In the genomic region with DNA sequence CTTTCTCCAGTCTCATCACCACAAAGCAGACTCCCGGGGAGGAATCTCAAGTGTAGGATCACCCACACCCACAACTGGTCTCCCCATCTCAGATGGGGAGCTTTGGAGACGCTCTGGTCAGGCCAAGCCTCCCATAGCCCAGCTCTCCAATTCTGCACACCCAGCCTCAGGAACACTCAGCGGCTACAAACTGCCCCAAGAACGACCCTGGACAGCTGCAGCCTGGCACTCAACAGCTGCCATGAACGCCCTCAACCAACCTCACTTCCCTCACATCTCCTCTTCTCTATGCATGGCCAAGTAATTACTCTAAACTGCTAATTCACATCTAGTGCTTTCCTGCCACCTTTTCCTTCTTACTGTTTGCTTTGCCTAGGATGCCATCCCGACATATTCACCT, we compare ENCODE assay signal across 38 cellular contexts. TPM values are rescaled to one million over a fixed set of nuclear protein-coding genes. Genes with fewer than 3 reads are reported as not detected.
"Had no signal": no experiment of that assay in that cellular context is flagged by ENCODE, and none has a peak within 500 bp of the region (broad histone marks: within the 10 kb centered on the region; RNA-seq: fewer than 3 reads in every experiment).

No MANE protein-coding gene starts in this region.

- H3K27ac Mint-ChIP-seq: activated B cell treated with CpG ODN at 0.5 μM for 24 hours; activated CD4-positive, alpha-beta memory T cell treated with anti-CD3 and anti-CD28 coated beads for 36 hours; activated naive CD4-positive, alpha-beta T cell treated with anti-CD3 and anti-CD28 coated beads for 36 hours; activated naive CD4-positive, alpha-beta T cell treated with anti-CD3 and anti-CD28 coated beads, Interleukin-2, amount 50 U/mL, for 72 hours; activated T-helper 1 cell treated with anti-CD3 and anti-CD28 coated beads, Interleukin-12 subunit alpha, Interleukin-12 subunit beta, Interleukin-2, Interleukin-4 antibody, amounts not matched to agents 30 ng/mL and 10 ng/mL and 1 ng/mL, durations not matched to agents 14 hours and 24 hours and 36 hours; IgD-negative memory B cell had no signal

- H3K36me3 Mint-ChIP-seq: activated CD4-positive, alpha-beta memory T cell treated with anti-CD3 and anti-CD28 coated beads for 36 hours; activated naive CD4-positive, alpha-beta T cell treated with anti-CD3 and anti-CD28 coated beads, Interleukin-2, amount 50 U/mL, for 72 hours; IgD-negative memory B cell had no signal

- H3K4me3 ChIP-seq: adrenal gland had no signal

- H3K36me3 ChIP-seq: adrenal gland had no signal

- H3K9me3 ChIP-seq: adrenal gland had no signal

- H3K4me3 Mint-ChIP-seq: activated B cell treated with CpG ODN at 0.5 μM for 24 hours; activated CD4-positive, alpha-beta memory T cell treated with anti-CD3 and anti-CD28 coated beads for 36 hours; activated naive CD4-positive, alpha-beta T cell treated with anti-CD3 and anti-CD28 coated beads for 36 hours; activated T-cell treated with anti-CD3 and anti-CD28 coated beads, Interleukin-2, amount 50 U/mL, for 4 hours; activated T-helper 1 cell treated with anti-CD3 and anti-CD28 coated beads, Interleukin-12 subunit alpha, Interleukin-12 subunit beta, Interleukin-2, Interleukin-4 antibody, amounts not matched to agents 30 ng/mL and 10 ng/mL and 1 ng/mL, durations not matched to agents 14 hours and 24 hours and 36 hours; brain; IgD-negative memory B cell had no signal

- ATAC-seq: activated naive CD4-positive, alpha-beta T cell treated with anti-CD3 and anti-CD28 coated beads, Interleukin-2, amount 50 U/mL, for 72 hours; activated T-cell treated with anti-CD3 and anti-CD28 coated beads, Interleukin-2, amount 50 U/mL, for 4 hours; PC-3; Right ventricle myocardium inferior had no signal

- H3K27me3 Mint-ChIP-seq: brain had no signal

- H3K4me1 Mint-ChIP-seq: activated B cell treated with CpG ODN at 0.5 μM for 24 hours, IgD-negative memory B cell had no signal

- H3K27ac ChIP-seq: adrenal gland, RWPE1, VCaP had no signal

- DNase-seq: activated B cell treated with CpG ODN at 0.5 μM for 24 hours; activated CD4-positive, alpha-beta memory T cell treated with anti-CD3 and anti-CD28 coated beads for 36 hours; activated CD4-positive, alpha-beta T cell treated with anti-CD3 and anti-CD28 coated beads for 4 hours; activated CD4-positive, alpha-beta T cell treated with anti-CD3 and anti-CD28 coated beads, Interleukin-2, amount 50 U/mL, for 1 hour; activated CD4-positive, CD25-positive, alpha-beta regulatory T cell treated with anti-CD3 and anti-CD28 coated beads, Interleukin-2, amount 50 U/mL, for 72 hours; activated CD8-positive, alpha-beta memory T cell treated with anti-CD3 and anti-CD28 coated beads, Interleukin-2, amount 50 U/mL, for 4 hours; activated gamma-delta T cell treated with Interleukin-2 at 50 U/mL for 16 hours; activated naive CD4-positive, alpha-beta T cell treated with anti-CD3 and anti-CD28 coated beads for 36 hours; activated T-cell treated with anti-CD3 and anti-CD28 coated beads for 4 hours; activated T-cell treated with anti-CD3 and anti-CD28 coated beads, Interleukin-2, amount 50 U/mL, for 4 hours; adrenal gland; anterior cingulate cortex; Karpas-422; KBM-7; MM.1S; MV-4-11; NCI-H1092; NCI-H1436 treated with DMSO at 0.1 percent for 48 hours; NCI-H1694 treated with DMSO at 0.1 percent for 48 hours; NCI-H2029; NCI-H345; NCI-H510A; NCI-H526; NCI-H748 treated with DMSO at 0.1 percent for 48 hours; NK-92 treated with Interleukin-12 subunit alpha and Interleukin-12 subunit beta, amount 100 ng/mL, for 24 hours; PC-3; SIG-M5; SW 1271; T-helper 1 cell; T-helper 2 cell; T-helper 9 cell had no signal

- H3K27me3 ChIP-seq: adrenal gland had no signal

- H3K9me3 Mint-ChIP-seq: activated B cell treated with CpG ODN at 0.5 μM for 24 hours; activated CD4-positive, alpha-beta memory T cell treated with anti-CD3 and anti-CD28 coated beads for 36 hours; activated naive CD4-positive, alpha-beta T cell treated with anti-CD3 and anti-CD28 coated beads for 36 hours; activated naive CD4-positive, alpha-beta T cell treated with anti-CD3 and anti-CD28 coated beads, Interleukin-2, amount 50 U/mL, for 72 hours; activated T-cell treated with anti-CD3 and anti-CD28 coated beads, Interleukin-2, amount 50 U/mL, for 4 hours; activated T-helper 1 cell treated with anti-CD3 and anti-CD28 coated beads, Interleukin-12 subunit alpha, Interleukin-12 subunit beta, Interleukin-2, Interleukin-4 antibody, amounts not matched to agents 30 ng/mL and 10 ng/mL and 1 ng/mL, durations not matched to agents 14 hours and 24 hours and 36 hours; brain; IgD-negative memory B cell had no signal

RNA-seq across cellular contexts. Expression of gene DZIP1, which starts 42.6 kb away (rescaled TPM):
- total RNA-seq: activated B cell treated with CpG ODN at 0.5 μM for 24 hours had no signal

RNA-seq across cellular contexts. Expression of gene CLDN10, which starts 49.4 kb away (rescaled TPM):
- total RNA-seq: activated B cell treated with CpG ODN at 0.5 μM for 24 hours; activated CD4-positive, alpha-beta memory T cell treated with anti-CD3 and anti-CD28 coated beads for 36 hours; activated naive CD4-positive, alpha-beta T cell treated with anti-CD3 and anti-CD28 coated beads for 36 hours; activated naive CD4-positive, alpha-beta T cell treated with anti-CD3 and anti-CD28 coated beads, Interleukin-2, amount 50 U/mL, for 72 hours; activated T-cell treated with anti-CD3 and anti-CD28 coated beads, Interleukin-2, amount 50 U/mL, for 4 hours; activated T-helper 1 cell treated with anti-CD3 and anti-CD28 coated beads, Interleukin-12 subunit alpha, Interleukin-12 subunit beta, Interleukin-2, Interleukin-4 antibody, amounts not matched to agents 30 ng/mL and 10 ng/mL and 1 ng/mL, durations not matched to agents 14 hours and 24 hours and 36 hours; PC-3 had no signal
